1 cellular context compared by ENCODE assay signal in the genomic region with DNA sequence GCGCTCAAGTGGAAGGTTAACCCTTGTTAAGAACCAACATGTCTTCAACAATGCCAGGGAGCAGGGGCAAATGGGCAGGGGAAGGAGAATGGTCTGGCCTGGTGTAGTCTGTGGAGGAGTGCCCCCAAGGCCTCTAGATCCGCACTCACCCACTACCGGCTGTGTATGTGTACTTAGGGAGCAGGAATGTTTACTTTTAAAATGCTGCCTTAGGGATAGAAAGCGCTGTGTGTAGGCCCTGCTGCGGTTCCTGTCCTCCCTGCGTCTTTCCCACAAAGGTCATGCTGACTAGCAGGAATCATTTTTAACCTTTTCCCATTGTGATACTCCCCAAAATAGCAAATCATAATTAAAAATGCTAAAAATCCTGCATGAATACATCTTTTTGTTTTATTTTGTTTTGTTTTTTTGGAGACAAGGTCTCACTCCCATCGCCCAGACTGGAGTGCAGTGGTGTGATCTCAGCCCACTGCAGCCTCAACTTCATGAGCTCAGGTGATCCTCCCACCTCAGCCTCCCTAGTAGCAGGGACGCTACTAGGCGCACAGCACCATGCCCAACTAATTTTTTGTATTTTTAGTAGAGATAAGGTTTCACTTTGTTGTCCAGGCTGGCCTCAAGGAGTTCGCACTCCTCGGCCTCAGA.
TF ChIP-seq lines count a peak whose summit lies in the region.

No MANE protein-coding gene starts in this region.

TF ChIP-seq in HepG2, 621 proteins besides CTCF, POLR2A, EP300 and RAD21 (continued from another document):
- TF ChIP-seq, protein P1, sequence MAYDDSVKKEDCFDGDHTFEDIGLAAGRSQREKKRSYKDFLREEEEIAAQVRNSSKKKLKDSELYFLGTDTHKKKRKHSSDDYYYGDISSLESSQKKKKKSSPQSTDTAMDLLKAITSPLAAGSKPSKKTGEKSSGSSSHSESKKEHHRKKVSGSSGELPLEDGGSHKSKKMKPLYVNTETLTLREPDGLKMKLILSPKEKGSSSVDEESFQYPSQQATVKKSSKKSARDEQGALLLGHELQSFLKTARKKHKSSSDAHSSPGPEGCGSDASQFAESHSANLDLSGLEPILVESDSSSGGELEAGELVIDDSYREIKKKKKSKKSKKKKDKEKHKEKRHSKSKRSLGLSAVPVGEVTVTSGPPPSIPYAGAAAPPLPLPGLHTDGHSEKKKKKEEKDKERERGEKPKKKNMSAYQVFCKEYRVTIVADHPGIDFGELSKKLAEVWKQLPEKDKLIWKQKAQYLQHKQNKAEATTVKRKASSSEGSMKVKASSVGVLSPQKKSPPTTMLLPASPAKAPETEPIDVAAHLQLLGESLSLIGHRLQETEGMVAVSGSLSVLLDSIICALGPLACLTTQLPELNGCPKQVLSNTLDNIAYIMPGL (CRISPR knock-in tag; IDR thresholded peaks at IDR 0.05; ENCODE audit: borderline replicate concordance in 1 of 2, low read depth in 1 of 2) = peak in 1 of 2 experiments; percentile 23; a peak in 1 of 4 replicates
- TF ChIP-seq, protein P2, sequence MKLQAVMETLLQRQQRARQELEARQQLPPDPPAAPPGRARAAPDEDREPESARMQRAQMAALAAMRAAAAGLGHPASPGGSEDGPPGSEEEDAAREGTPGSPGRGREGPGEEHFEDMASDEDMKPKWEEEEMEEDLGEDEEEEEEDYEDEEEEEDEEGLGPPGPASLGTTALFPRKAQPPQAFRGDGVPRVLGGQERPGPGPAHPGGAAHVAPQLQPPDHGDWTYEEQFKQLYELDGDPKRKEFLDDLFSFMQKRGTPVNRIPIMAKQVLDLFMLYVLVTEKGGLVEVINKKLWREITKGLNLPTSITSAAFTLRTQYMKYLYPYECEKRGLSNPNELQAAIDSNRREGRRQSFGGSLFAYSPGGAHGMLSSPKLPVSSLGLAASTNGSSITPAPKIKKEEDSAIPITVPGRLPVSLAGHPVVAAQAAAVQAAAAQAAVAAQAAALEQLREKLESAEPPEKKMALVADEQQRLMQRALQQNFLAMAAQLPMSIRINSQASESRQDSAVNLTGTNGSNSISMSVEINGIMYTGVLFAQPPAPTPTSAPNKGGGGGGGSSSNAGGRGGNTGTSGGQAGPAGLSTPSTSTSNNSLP (IDR thresholded peaks at IDR 0.05; ENCODE audit: low read depth, low read length) = no peak
- TF ChIP-seq ZNF775 (CRISPR knock-in tag; IDR thresholded peaks at IDR 0.05; ENCODE audit: borderline replicate concordance) (no peak), NRL (CRISPR knock-in tag; IDR thresholded peaks at IDR 0.05; ENCODE audit: borderline replicate concordance) (no peak), NCOA5 (CRISPR knock-in tag; IDR thresholded peaks at IDR 0.05) (no peak), PHB2 (IDR thresholded peaks at IDR 0.05; ENCODE audit: partially characterized antibody) (no peak), ZMYM2 (CRISPR knock-in tag; IDR thresholded peaks at IDR 0.05) (no peak), ZNF713 (CRISPR knock-in tag; IDR thresholded peaks at IDR 0.05) (no peak), KLF9 (CRISPR knock-in tag; IDR thresholded peaks at IDR 0.05; ENCODE audit: low read depth) (no peak), ZNF335 (CRISPR knock-in tag; IDR thresholded peaks at IDR 0.05) (no peak), HHEX (CRISPR knock-in tag; IDR thresholded peaks at IDR 0.05) (no peak), TCF7 (IDR thresholded peaks at IDR 0.05; ENCODE audit: low read depth) (no peak), ZNF7 (CRISPR knock-in tag; IDR thresholded peaks at IDR 0.05) (peak; percentile 61; the same call in 1 of the 2 replicates), SMAD3 (CRISPR knock-in tag; IDR thresholded peaks at IDR 0.05) (no peak), ZMYM3 (CRISPR knock-in tag; IDR thresholded peaks at IDR 0.05) (peak; percentile 70), GATAD1 (CRISPR knock-in tag; IDR thresholded peaks at IDR 0.05) (no peak), ZBTB20 (CRISPR knock-in tag; IDR thresholded peaks at IDR 0.05; ENCODE audit: borderline replicate concordance, low read depth) (no peak), GABPA (IDR thresholded peaks at IDR 0.05; ENCODE audit: low read depth, low read length) (no peak), GABPA (CRISPR knock-in tag; IDR thresholded peaks at IDR 0.05; ENCODE audit: low read depth) (no peak), FOXM1 (CRISPR knock-in tag; IDR thresholded peaks at IDR 0.05) (no peak), ZNF556 (CRISPR knock-in tag; IDR thresholded peaks at IDR 0.05; ENCODE audit: borderline replicate concordance) (0 out of 2 replicates have a peak, but pooled peaks have one; percentile 38), RBFOX2 (IDR thresholded peaks at IDR 0.05; ENCODE audit: low read depth, low read length) (no peak), KMT2A (CRISPR knock-in tag; IDR thresholded peaks at IDR 0.05) (0 out of 2 replicates have a peak, but pooled peaks have one; percentile 33), MEIS1 (CRISPR knock-in tag; IDR thresholded peaks at IDR 0.05; ENCODE audit: borderline replicate concordance) (no peak), DNMT1 (CRISPR knock-in tag; IDR thresholded peaks at IDR 0.05) (no peak), HDAC2 (CRISPR knock-in tag; IDR thresholded peaks at IDR 0.05) (peak; percentile 35; the same call in 1 of the 2 replicates)
- TF ChIP-seq, protein P3, sequence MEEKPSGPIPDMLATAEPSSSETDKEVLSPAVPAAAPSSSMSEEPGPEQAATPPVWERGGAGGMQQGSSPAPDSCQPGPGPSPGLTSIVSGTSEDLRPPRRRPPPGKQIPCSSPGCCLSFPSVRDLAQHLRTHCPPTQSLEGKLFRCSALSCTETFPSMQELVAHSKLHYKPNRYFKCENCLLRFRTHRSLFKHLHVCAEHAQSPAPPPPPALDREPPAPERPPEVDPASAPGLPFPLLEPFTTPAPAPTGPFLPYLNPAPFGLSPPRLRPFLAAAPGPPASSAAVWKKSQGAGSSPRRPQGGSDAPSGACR (CRISPR knock-in tag; IDR thresholded peaks at IDR 0.05) = no peak
- TF ChIP-seq, protein P4, sequence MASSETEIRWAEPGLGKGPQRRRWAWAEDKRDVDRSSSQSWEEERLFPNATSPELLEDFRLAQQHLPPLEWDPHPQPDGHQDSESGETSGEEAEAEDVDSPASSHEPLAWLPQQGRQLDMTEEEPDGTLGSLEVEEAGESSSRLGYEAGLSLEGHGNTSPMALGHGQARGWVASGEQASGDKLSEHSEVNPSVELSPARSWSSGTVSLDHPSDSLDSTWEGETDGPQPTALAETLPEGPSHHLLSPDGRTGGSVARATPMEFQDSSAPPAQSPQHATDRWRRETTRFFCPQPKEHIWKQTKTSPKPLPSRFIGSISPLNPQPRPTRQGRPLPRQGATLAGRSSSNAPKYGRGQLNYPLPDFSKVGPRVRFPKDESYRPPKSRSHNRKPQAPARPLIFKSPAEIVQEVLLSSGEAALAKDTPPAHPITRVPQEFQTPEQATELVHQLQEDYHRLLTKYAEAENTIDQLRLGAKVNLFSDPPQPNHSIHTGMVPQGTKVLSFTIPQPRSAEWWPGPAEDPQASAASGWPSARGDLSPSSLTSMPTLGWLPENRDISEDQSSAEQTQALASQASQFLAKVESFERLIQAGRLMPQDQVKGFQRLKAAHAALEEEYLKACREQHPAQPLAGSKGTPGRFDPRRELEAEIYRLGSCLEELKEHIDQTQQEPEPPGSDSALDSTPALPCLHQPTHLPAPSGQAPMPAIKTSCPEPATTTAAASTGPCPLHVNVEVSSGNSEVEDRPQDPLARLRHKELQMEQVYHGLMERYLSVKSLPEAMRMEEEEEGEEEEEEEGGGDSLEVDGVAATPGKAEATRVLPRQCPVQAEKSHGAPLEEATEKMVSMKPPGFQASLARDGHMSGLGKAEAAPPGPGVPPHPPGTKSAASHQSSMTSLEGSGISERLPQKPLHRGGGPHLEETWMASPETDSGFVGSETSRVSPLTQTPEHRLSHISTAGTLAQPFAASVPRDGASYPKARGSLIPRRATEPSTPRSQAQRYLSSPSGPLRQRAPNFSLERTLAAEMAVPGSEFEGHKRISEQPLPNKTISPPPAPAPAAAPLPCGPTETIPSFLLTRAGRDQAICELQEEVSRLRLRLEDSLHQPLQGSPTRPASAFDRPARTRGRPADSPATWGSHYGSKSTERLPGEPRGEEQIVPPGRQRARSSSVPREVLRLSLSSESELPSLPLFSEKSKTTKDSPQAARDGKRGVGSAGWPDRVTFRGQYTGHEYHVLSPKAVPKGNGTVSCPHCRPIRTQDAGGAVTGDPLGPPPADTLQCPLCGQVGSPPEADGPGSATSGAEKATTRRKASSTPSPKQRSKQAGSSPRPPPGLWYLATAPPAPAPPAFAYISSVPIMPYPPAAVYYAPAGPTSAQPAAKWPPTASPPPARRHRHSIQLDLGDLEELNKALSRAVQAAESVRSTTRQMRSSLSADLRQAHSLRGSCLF (CRISPR knock-in tag; IDR thresholded peaks at IDR 0.05; ENCODE audit: borderline replicate concordance) = no peak
- TF ChIP-seq, protein P5, sequence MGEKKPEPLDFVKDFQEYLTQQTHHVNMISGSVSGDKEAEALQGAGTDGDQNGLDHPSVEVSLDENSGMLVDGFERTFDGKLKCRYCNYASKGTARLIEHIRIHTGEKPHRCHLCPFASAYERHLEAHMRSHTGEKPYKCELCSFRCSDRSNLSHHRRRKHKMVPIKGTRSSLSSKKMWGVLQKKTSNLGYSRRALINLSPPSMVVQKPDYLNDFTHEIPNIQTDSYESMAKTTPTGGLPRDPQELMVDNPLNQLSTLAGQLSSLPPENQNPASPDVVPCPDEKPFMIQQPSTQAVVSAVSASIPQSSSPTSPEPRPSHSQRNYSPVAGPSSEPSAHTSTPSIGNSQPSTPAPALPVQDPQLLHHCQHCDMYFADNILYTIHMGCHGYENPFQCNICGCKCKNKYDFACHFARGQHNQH (CRISPR knock-in tag; IDR thresholded peaks at IDR 0.05) = 0 out of 2 replicates have a peak, but pooled peaks have one; percentile 44
- TF ChIP-seq, protein P6, sequence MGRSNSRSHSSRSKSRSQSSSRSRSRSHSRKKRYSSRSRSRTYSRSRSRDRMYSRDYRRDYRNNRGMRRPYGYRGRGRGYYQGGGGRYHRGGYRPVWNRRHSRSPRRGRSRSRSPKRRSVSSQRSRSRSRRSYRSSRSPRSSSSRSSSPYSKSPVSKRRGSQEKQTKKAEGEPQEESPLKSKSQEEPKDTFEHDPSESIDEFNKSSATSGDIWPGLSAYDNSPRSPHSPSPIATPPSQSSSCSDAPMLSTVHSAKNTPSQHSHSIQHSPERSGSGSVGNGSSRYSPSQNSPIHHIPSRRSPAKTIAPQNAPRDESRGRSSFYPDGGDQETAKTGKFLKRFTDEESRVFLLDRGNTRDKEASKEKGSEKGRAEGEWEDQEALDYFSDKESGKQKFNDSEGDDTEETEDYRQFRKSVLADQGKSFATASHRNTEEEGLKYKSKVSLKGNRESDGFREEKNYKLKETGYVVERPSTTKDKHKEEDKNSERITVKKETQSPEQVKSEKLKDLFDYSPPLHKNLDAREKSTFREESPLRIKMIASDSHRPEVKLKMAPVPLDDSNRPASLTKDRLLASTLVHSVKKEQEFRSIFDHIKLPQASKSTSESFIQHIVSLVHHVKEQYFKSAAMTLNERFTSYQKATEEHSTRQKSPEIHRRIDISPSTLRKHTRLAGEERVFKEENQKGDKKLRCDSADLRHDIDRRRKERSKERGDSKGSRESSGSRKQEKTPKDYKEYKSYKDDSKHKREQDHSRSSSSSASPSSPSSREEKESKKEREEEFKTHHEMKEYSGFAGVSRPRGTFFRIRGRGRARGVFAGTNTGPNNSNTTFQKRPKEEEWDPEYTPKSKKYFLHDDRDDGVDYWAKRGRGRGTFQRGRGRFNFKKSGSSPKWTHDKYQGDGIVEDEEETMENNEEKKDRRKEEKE (IDR thresholded peaks at IDR 0.05) = no peak
- TF ChIP-seq, protein P7, sequence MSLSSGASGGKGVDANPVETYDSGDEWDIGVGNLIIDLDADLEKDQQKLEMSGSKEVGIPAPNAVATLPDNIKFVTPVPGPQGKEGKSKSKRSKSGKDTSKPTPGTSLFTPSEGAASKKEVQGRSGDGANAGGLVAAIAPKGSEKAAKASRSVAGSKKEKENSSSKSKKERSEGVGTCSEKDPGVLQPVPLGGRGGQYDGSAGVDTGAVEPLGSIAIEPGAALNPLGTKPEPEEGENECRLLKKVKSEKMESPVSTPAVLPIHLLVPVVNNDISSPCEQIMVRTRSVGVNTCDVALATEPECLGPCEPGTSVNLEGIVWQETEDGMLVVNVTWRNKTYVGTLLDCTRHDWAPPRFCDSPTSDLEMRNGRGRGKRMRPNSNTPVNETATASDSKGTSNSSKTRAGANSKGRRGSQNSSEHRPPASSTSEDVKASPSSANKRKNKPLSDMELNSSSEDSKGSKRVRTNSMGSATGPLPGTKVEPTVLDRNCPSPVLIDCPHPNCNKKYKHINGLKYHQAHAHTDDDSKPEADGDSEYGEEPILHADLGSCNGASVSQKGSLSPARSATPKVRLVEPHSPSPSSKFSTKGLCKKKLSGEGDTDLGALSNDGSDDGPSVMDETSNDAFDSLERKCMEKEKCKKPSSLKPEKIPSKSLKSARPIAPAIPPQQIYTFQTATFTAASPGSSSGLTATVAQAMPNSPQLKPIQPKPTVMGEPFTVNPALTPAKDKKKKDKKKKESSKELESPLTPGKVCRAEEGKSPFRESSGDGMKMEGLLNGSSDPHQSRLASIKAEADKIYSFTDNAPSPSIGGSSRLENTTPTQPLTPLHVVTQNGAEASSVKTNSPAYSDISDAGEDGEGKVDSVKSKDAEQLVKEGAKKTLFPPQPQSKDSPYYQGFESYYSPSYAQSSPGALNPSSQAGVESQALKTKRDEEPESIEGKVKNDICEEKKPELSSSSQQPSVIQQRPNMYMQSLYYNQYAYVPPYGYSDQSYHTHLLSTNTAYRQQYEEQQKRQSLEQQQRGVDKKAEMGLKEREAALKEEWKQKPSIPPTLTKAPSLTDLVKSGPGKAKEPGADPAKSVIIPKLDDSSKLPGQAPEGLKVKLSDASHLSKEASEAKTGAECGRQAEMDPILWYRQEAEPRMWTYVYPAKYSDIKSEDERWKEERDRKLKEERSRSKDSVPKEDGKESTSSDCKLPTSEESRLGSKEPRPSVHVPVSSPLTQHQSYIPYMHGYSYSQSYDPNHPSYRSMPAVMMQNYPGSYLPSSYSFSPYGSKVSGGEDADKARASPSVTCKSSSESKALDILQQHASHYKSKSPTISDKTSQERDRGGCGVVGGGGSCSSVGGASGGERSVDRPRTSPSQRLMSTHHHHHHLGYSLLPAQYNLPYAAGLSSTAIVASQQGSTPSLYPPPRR (CRISPR knock-in tag; IDR thresholded peaks at IDR 0.05; ENCODE audit: borderline replicate concordance) = 0 out of 2 replicates have a peak, but pooled peaks have one; percentile 23
